ENCODE assay signal across 1 cellular context in the genomic region with DNA sequence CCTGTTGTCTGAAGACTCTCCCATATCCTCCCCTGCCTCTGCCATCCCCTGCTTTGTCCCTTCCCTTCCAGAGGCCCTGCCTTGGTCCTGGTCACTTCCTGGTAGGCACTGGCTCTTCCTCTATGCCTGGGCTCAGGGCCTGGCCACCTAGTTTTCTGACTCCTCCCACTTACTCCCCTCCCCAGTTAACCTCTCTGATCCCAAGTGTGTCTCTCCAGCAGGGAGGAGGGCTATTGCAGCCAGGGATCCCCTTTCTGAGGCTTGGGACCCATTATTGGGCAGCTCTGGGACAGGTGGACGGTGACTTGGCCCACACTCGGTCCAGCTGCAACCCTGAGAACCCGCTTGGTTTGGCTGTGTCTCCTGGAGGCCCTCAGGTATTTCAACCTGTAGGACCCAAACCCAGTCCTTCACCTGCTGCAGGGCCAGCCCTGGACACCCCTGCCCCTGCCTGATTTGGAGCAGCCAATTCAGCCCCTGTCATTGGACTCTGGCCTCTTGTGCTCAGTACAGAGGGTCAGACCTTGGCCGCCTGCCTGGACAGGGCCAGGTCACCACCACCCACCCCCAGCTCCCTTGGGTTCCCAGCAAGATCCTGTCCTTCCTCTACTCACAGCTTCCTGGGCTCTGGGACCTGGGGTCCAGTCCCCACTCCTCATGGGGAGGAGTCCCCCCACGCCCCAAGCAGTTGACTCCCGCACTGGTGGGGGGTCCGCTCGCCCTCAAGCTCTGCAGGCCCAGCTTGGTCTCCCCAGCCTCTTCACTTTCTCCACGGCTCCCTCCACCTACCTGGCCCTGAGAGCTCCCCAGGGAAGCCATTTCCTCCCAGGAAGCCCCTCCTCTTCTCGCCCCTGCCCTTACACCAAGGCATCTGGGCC.
TF ChIP-seq lines count a peak whose summit lies in the region.

No MANE protein-coding gene starts in this region.

TF ChIP-seq in liver, 16 proteins besides CTCF, POLR2A, EP300 and RAD21 (continued from another document):
- TF ChIP-seq, protein P1, sequence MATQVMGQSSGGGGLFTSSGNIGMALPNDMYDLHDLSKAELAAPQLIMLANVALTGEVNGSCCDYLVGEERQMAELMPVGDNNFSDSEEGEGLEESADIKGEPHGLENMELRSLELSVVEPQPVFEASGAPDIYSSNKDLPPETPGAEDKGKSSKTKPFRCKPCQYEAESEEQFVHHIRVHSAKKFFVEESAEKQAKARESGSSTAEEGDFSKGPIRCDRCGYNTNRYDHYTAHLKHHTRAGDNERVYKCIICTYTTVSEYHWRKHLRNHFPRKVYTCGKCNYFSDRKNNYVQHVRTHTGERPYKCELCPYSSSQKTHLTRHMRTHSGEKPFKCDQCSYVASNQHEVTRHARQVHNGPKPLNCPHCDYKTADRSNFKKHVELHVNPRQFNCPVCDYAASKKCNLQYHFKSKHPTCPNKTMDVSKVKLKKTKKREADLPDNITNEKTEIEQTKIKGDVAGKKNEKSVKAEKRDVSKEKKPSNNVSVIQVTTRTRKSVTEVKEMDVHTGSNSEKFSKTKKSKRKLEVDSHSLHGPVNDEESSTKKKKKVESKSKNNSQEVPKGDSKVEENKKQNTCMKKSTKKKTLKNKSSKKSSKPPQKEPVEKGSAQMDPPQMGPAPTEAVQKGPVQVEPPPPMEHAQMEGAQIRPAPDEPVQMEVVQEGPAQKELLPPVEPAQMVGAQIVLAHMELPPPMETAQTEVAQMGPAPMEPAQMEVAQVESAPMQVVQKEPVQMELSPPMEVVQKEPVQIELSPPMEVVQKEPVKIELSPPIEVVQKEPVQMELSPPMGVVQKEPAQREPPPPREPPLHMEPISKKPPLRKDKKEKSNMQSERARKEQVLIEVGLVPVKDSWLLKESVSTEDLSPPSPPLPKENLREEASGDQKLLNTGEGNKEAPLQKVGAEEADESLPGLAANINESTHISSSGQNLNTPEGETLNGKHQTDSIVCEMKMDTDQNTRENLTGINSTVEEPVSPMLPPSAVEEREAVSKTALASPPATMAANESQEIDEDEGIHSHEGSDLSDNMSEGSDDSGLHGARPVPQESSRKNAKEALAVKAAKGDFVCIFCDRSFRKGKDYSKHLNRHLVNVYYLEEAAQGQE (IDR thresholded peaks at IDR 0.05) = peak; percentile 76
- peak; percentile 10 for TF ChIP-seq YY1 (IDR thresholded peaks at IDR 0.05)
- peak; percentile 97 for TF ChIP-seq SP1 (IDR thresholded peaks at IDR 0.05)
- TF ChIP-seq TAF1 (conservative IDR thresholded peaks at IDR 0.05) = no peak
- TF ChIP-seq RXRA (IDR thresholded peaks at IDR 0.05) = peak; percentile 86 to 93
- no peak for TF ChIP-seq GABPA (IDR thresholded peaks at IDR 0.05 in 1 of 2, conservative IDR thresholded peaks at IDR 0.05 in 1 of 2)
- no peak for TF ChIP-seq JUND (IDR thresholded peaks at IDR 0.05)
- TF ChIP-seq, protein P2, sequence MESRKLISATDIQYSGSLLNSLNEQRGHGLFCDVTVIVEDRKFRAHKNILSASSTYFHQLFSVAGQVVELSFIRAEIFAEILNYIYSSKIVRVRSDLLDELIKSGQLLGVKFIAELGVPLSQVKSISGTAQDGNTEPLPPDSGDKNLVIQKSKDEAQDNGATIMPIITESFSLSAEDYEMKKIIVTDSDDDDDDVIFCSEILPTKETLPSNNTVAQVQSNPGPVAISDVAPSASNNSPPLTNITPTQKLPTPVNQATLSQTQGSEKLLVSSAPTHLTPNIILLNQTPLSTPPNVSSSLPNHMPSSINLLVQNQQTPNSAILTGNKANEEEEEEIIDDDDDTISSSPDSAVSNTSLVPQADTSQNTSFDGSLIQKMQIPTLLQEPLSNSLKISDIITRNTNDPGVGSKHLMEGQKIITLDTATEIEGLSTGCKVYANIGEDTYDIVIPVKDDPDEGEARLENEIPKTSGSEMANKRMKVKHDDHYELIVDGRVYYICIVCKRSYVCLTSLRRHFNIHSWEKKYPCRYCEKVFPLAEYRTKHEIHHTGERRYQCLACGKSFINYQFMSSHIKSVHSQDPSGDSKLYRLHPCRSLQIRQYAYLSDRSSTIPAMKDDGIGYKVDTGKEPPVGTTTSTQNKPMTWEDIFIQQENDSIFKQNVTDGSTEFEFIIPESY (IDR thresholded peaks at IDR 0.05) = no peak
- TF ChIP-seq HNF4G (IDR thresholded peaks at IDR 0.05) = peak; percentile 98
- peak; percentile 90 for TF ChIP-seq NR2F2 (IDR thresholded peaks at IDR 0.05)
- TF ChIP-seq HNF4A (conservative IDR thresholded peaks at IDR 0.05) = peak; percentile 98 to 99
TF ChIP-seq in liver: peak in this region for 8.
